Comparison of ENCODE assay signal across 15 cellular contexts in the genomic region with DNA sequence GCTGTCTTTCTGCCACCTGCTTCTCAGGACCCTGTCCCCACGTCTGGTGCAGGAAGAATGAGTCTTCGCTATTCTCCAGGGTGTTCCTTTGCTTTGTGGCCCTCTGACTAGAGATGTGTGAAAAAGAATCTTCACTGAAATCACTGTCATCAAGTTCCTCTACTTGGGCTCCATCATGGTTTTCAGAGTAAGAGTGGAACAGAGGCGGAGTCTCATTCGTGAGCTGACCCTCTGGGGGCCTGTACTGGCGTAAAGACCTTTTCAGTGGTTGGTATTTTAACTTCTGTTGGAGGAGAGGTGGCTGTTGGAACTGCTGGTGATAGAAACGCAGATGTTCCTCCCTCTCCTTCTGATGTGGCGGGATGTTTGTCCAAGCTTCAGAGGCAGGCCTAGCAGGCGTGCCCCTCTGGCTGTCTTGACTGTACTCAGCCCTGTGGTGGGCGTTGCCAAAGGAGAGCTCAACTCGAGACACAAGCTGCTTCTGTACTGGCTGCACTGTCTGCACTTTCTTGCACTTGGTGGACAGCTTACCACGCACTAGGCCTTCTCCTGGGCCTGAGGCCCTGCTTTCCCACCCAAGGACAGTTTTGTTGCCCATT.
DNase-seq lines count a peak whose midpoint lies in the region; ATAC-seq and TF ChIP-seq lines count a peak whose summit lies in the region.
"Had no signal": no experiment of that assay in that cellular context is flagged by ENCODE, and none has a peak within 500 bp of the region (broad histone marks: within the 10 kb centered on the region; RNA-seq: fewer than 3 reads in every experiment).

No MANE protein-coding gene starts in this region.

- no peaks in the 10 kb centered on the region for H3K27me3 Mint-ChIP-seq in activated T-cell treated with anti-CD3 and anti-CD28 coated beads, Interleukin-2, amount 50 U/mL, for 24 hours
- no peaks in the 10 kb centered on the region for H3K27me3 Mint-ChIP-seq in T-cell
- peaks cover 4% of the 10 kb centered on the region for H3K27me3 Mint-ChIP-seq in glutamatergic neuron (ENCODE audit: unreplicated experiment)
- H3K27me3 Mint-ChIP-seq: dendritic cell treated with granulocyte-macrophage colony-stimulating factor and Interleukin-4, amounts not matched to agents 40 ng/mL and 50 ng/mL, for 4 days had no signal

- no peaks in the 10 kb centered on the region for H3K9me3 Mint-ChIP-seq in activated T-cell treated with anti-CD3 and anti-CD28 coated beads, Interleukin-2, amount 50 U/mL, for 24 hours
- H3K9me3 Mint-ChIP-seq in T-cell (no peaks in the 10 kb centered on the region), glutamatergic neuron (ENCODE audit: unreplicated experiment) (peaks cover 2% of the 10 kb centered on the region)
- H3K9me3 Mint-ChIP-seq: dendritic cell treated with granulocyte-macrophage colony-stimulating factor and Interleukin-4, amounts not matched to agents 40 ng/mL and 50 ng/mL, for 4 days had no signal

- peak; percentile 56 to 82 (median 70) for ATAC-seq in T-cell (replicated peaks in 1 of 4)
- ATAC-seq in stimulated activated naive CD8-positive, alpha-beta T cell treated with anti-CD3 and anti-CD28 coated beads, Interleukin-15, Interleukin-2, amounts not matched to agents 100 U/mL and 50 U/mL, for 24 hours: peak; percentile 44

- H3K4me1 Mint-ChIP-seq in activated T-cell treated with anti-CD3 and anti-CD28 coated beads, Interleukin-2, amount 50 U/mL, for 24 hours (ENCODE audit: low read depth): peaks cover 21% of the 10 kb centered on the region
- H3K4me1 Mint-ChIP-seq in T-cell (peaks cover 22 to 30% (median 29%) of the 10 kb centered on the region in 3 donors), glutamatergic neuron (ENCODE audit: low read depth, unreplicated experiment) (peaks cover 18% of the 10 kb centered on the region)

- CTCF ChIA-PET in T-cell (lab: Charles Lee): interaction anchor here in 1 of 2 donors (0.6 kb wide), 1 partner anchor 67 kb away, joined by 3 read pairs; no protein-coding TSS in a partner anchor

- H3K36me3 Mint-ChIP-seq in activated T-cell treated with anti-CD3 and anti-CD28 coated beads, Interleukin-2, amount 50 U/mL, for 24 hours (ENCODE audit: low read depth): peaks cover 71% of the 10 kb centered on the region
- H3K36me3 Mint-ChIP-seq in T-cell: peaks cover 5% of the 10 kb centered on the region
- no peaks in the 10 kb centered on the region for H3K36me3 Mint-ChIP-seq in glutamatergic neuron (ENCODE audit: unreplicated experiment)

- H3K27ac Mint-ChIP-seq in activated T-cell treated with anti-CD3 and anti-CD28 coated beads, Interleukin-2, amount 50 U/mL, for 24 hours: peak overlapping the region; percentile 4
- H3K27ac Mint-ChIP-seq in T-cell (peak overlapping the region; percentile 76 to 77), glutamatergic neuron (ENCODE audit: unreplicated experiment) (peak overlapping the region; percentile 22)
- H3K27ac Mint-ChIP-seq: dendritic cell treated with granulocyte-macrophage colony-stimulating factor and Interleukin-4, amounts not matched to agents 40 ng/mL and 50 ng/mL, for 4 days had no signal

- DNase-seq in activated T-cell treated with anti-CD3 and anti-CD28 coated beads, Interleukin-2, amount 50 U/mL, for 24 hours: no peak
- DNase-seq in activated T-cell treated with anti-CD3 and anti-CD28 coated beads for 4 hours: no peak
- peak in 17 of 34 experiments; percentile 6 to 57 (median 23) for DNase-seq in T-cell
- no peak for DNase-seq in glutamatergic neuron
- peak; percentile 11 for DNase-seq in stimulated activated naive CD8-positive, alpha-beta T cell treated with anti-CD3 and anti-CD28 coated beads, Interleukin-15, Interleukin-2, amounts not matched to agents 100 U/mL and 50 U/mL, for 24 hours
- no peak for DNase-seq in activated CD4-positive, CD25-positive, alpha-beta regulatory T cell treated with anti-CD3 and anti-CD28 coated beads, Interleukin-2, amount 50 U/mL, for 72 hours
- no peak for DNase-seq in DMS 273 (lab: John Stamatoyannopoulos, UW; ENCODE audit: unreplicated experiment)
- DNase-seq in hypothalamus (lab: John Stamatoyannopoulos, UW): no peak
- DNase-seq: activated CD4-positive, alpha-beta T cell treated with anti-CD3 and anti-CD28 coated beads for 1 hour; activated T-cell treated with anti-CD3 and anti-CD28 coated beads, Interleukin-2, amount 50 U/mL, for 48 hours; Calu3; NCI-H146; NCI-H510A treated with DMSO at 0.1 percent for 48 hours; thyroid gland had no signal

- TF ChIP-seq CTCF in glutamatergic neuron (IDR thresholded peaks at IDR 0.05; ENCODE audit: partially characterized antibody, unreplicated experiment): no peak

- POLR2A ChIA-PET in T-cell (lab: Charles Lee): interaction anchor here (0.6 to 0.9 kb wide), 2 partner anchors 50 to 77 kb away, joined by 3 to 10 read pairs; no protein-coding TSS in a partner anchor

- H3K4me3 Mint-ChIP-seq in activated T-cell treated with anti-CD3 and anti-CD28 coated beads, Interleukin-2, amount 50 U/mL, for 24 hours: no peak overlapping the region
- H3K4me3 Mint-ChIP-seq in T-cell (peak overlapping the region in 2 of 3 donors; percentile 14 to 58), glutamatergic neuron (ENCODE audit: unreplicated experiment) (peak overlapping the region; percentile 34)
- H3K4me3 Mint-ChIP-seq: dendritic cell treated with granulocyte-macrophage colony-stimulating factor and Interleukin-4, amounts not matched to agents 40 ng/mL and 50 ng/mL, for 4 days had no signal

Comparison
In these comparisons a context has a peak if more than half of its experiments do, and no peak if none do; other contexts are left out.
1. H3K27ac Mint-ChIP-seq: peak in every context shown above with its lines; median percentile 76 in T-cell; 22 in glutamatergic neuron; 4 in activated T-cell treated with anti-CD3 and anti-CD28 coated beads, Interleukin-2, amount 50 U/mL, for 24 hours.